1 cellular context compared by ENCODE assay signal in genomic region chr12:95158919-95159318, GRCh38.
TF ChIP-seq lines count a peak whose summit lies in the region.

No MANE protein-coding gene starts in this region.

TF ChIP-seq in GM23338, 12 proteins besides CTCF, POLR2A, EP300 and RAD21 (continued from another document):
- TF ChIP-seq ETS1 (IDR thresholded peaks at IDR 0.05) (no peak), STAT1 (IDR thresholded peaks at IDR 0.05; ENCODE audit: unreplicated experiment) (no peak), ZNF114 (CRISPR knock-in tag; IDR thresholded peaks at IDR 0.05) (no peak), REST (IDR thresholded peaks at IDR 0.05; ENCODE audit: unreplicated experiment) (no peak), JUNB (IDR thresholded peaks at IDR 0.05; ENCODE audit: unreplicated experiment) (no peak), CREB1 (CRISPR knock-in tag; IDR thresholded peaks at IDR 0.05; ENCODE audit: low read depth) (no peak), ZNF331 (CRISPR knock-in tag; IDR thresholded peaks at IDR 0.05; ENCODE audit: low read depth) (no peak)
